ENCODE assay signal across 1 cellular context in the genomic region with DNA sequence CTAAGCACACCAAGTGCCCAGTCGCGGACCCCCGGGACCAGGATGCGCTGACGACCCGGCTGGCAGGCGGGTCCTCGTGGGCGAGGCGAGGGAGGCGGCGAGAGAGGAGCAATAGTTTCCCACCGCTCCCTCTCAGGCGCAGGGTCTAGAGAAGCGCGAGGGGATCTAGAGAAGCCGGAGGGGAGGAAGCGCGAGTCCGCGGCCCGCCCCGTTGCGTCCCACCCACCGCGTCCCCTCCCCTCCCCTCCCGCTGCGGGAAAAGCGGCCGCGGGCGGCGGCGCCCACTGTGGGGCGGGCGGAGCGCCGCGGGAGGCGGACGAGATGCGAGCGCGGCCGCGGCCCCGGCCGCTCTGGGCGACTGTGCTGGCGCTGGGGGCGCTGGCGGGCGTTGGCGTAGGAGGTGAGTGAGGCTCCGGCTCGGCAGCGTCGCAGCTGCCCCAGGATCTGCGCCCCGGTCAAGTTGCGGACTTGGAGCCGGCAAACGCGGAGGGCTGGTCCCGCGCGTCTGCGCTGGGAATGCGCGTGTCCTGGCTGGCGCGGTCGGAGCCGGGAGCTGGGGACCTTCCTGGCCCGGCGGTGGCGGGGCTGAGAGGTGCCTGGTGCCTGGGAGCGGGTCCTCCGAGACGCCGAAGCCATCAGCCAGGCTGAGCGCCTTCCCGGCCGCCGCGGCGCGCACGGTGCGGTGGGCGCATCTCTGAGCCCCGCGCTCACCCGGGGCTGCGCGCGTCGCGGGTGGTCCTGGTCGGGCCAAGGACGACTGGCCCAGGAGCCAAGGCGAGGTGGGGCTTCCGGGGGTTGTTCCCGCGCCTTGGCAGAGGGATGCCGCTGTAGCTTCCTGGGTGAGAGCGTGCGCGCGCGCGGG.
TF ChIP-seq lines count a peak whose summit lies in the region.

A gene (plus strand): TSS at position 287 of the 862 bp plus-strand sequence. CDS start 35 bp downstream, at position 322.

TF ChIP-seq in HEK293, 187 proteins besides CTCF, POLR2A, EP300 and RAD21 (continued from another document and continues in another):
- TF ChIP-seq, protein P1, sequence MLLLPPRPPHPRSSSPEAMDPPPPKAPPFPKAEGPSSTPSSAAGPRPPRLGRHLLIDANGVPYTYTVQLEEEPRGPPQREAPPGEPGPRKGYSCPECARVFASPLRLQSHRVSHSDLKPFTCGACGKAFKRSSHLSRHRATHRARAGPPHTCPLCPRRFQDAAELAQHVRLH (tag by site-specific recombination; IDR thresholded peaks at IDR 0.05): no peak
- no peak for TF ChIP-seq ZNF138 (tag by site-specific recombination; IDR thresholded peaks at IDR 0.05; ENCODE audit: borderline replicate concordance)
- no peak for TF ChIP-seq WT1 (tag by site-specific recombination; IDR thresholded peaks at IDR 0.05)
- peak; percentile 81 for TF ChIP-seq ZNF394 (tag by site-specific recombination; IDR thresholded peaks at IDR 0.05; ENCODE audit: borderline replicate concordance)
- no peak for TF ChIP-seq ZNF169 (tag by site-specific recombination; IDR thresholded peaks at IDR 0.05)
- no peak for TF ChIP-seq ZNF132 (tag by site-specific recombination; IDR thresholded peaks at IDR 0.05; ENCODE audit: borderline replicate concordance)
- no peak for TF ChIP-seq HOXA7 (CRISPR knock-in tag; IDR thresholded peaks at IDR 0.05; ENCODE audit: borderline replicate concordance)
- no peak for TF ChIP-seq ZNF324 (tag by site-specific recombination; IDR thresholded peaks at IDR 0.05)
- TF ChIP-seq, protein P2, sequence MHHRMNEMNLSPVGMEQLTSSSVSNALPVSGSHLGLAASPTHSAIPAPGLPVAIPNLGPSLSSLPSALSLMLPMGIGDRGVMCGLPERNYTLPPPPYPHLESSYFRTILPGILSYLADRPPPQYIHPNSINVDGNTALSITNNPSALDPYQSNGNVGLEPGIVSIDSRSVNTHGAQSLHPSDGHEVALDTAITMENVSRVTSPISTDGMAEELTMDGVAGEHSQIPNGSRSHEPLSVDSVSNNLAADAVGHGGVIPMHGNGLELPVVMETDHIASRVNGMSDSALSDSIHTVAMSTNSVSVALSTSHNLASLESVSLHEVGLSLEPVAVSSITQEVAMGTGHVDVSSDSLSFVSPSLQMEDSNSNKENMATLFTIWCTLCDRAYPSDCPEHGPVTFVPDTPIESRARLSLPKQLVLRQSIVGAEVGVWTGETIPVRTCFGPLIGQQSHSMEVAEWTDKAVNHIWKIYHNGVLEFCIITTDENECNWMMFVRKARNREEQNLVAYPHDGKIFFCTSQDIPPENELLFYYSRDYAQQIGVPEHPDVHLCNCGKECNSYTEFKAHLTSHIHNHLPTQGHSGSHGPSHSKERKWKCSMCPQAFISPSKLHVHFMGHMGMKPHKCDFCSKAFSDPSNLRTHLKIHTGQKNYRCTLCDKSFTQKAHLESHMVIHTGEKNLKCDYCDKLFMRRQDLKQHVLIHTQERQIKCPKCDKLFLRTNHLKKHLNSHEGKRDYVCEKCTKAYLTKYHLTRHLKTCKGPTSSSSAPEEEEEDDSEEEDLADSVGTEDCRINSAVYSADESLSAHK (tag by site-specific recombination; IDR thresholded peaks at IDR 0.05): no peak
- TF ChIP-seq SP7 (tag by site-specific recombination; IDR thresholded peaks at IDR 0.05): peak; percentile 37; the same call in 1 of the 2 replicates
- no peak for TF ChIP-seq PRDM1 (tag by site-specific recombination; IDR thresholded peaks at IDR 0.05)
- no peak for TF ChIP-seq ZNF112 (tag by site-specific recombination; IDR thresholded peaks at IDR 0.05)
- peak; percentile 45; the same call in 1 of the 2 replicates for TF ChIP-seq ZSCAN30 (tag by site-specific recombination; IDR thresholded peaks at IDR 0.05)
- no peak for TF ChIP-seq ZNF23 (tag by site-specific recombination; IDR thresholded peaks at IDR 0.05; ENCODE audit: borderline replicate concordance)
- no peak for TF ChIP-seq ZNF2 (tag by site-specific recombination; IDR thresholded peaks at IDR 0.05)
- TF ChIP-seq SP2 (tag by site-specific recombination; IDR thresholded peaks at IDR 0.05): peak; percentile 63
- TF ChIP-seq SCRT2 (tag by site-specific recombination; IDR thresholded peaks at IDR 0.05): no peak
- TF ChIP-seq ZNF785 (tag by site-specific recombination; IDR thresholded peaks at IDR 0.05): no peak; the same call in 1 of the 2 replicates
- TF ChIP-seq KLF1 (tag by site-specific recombination; IDR thresholded peaks at IDR 0.05): 0 out of 2 replicates have a peak, but pooled peaks have one; percentile 34
- TF ChIP-seq ZNF121 (tag by site-specific recombination; IDR thresholded peaks at IDR 0.05): 0 out of 2 replicates have a peak, but pooled peaks have one; percentile 47
- TF ChIP-seq BCL11A (tag by site-specific recombination; IDR thresholded peaks at IDR 0.05; ENCODE audit: low read depth): no peak
- peak; percentile 95 for TF ChIP-seq ZBTB8A (tag by site-specific recombination; IDR thresholded peaks at IDR 0.05)
- no peak for TF ChIP-seq ZNF292 (tag by site-specific recombination; IDR thresholded peaks at IDR 0.05; ENCODE audit: borderline replicate concordance, low read depth)
- TF ChIP-seq ZNF561 (tag by site-specific recombination; IDR thresholded peaks at IDR 0.05; ENCODE audit: borderline replicate concordance): no peak
- no peak for TF ChIP-seq ZNF354C (tag by site-specific recombination; IDR thresholded peaks at IDR 0.05; ENCODE audit: borderline replicate concordance, low read depth)
- TF ChIP-seq ZEB2 (tag by site-specific recombination; IDR thresholded peaks at IDR 0.05): 0 out of 2 replicates have a peak, but pooled peaks have one; percentile 20
- TF ChIP-seq ZFP37 (tag by site-specific recombination; IDR thresholded peaks at IDR 0.05): no peak
- no peak for TF ChIP-seq ZXDB (tag by site-specific recombination; IDR thresholded peaks at IDR 0.05)
- peak; percentile 42 for TF ChIP-seq EGR2 (tag by site-specific recombination; IDR thresholded peaks at IDR 0.05; ENCODE audit: low read depth)
- TF ChIP-seq GLIS2 (tag by site-specific recombination; IDR thresholded peaks at IDR 0.05): peak; percentile 60
- TF ChIP-seq, protein P3, sequence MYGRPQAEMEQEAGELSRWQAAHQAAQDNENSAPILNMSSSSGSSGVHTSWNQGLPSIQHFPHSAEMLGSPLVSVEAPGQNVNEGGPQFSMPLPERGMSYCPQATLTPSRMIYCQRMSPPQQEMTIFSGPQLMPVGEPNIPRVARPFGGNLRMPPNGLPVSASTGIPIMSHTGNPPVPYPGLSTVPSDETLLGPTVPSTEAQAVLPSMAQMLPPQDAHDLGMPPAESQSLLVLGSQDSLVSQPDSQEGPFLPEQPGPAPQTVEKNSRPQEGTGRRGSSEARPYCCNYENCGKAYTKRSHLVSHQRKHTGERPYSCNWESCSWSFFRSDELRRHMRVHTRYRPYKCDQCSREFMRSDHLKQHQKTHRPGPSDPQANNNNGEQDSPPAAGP (tag by site-specific recombination; IDR thresholded peaks at IDR 0.05): peak; percentile 64
- TF ChIP-seq ZBTB48 (tag by site-specific recombination; IDR thresholded peaks at IDR 0.05): peak; percentile 38; the same call in 1 of the 2 replicates
- TF ChIP-seq, protein P4, sequence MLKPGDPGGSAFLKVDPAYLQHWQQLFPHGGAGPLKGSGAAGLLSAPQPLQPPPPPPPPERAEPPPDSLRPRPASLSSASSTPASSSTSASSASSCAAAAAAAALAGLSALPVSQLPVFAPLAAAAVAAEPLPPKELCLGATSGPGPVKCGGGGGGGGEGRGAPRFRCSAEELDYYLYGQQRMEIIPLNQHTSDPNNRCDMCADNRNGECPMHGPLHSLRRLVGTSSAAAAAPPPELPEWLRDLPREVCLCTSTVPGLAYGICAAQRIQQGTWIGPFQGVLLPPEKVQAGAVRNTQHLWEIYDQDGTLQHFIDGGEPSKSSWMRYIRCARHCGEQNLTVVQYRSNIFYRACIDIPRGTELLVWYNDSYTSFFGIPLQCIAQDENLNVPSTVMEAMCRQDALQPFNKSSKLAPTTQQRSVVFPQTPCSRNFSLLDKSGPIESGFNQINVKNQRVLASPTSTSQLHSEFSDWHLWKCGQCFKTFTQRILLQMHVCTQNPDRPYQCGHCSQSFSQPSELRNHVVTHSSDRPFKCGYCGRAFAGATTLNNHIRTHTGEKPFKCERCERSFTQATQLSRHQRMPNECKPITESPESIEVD (tag by site-specific recombination; IDR thresholded peaks at IDR 0.05): no peak
- peak; percentile 32; the same call in 1 of the 2 replicates for TF ChIP-seq ZBTB7A (tag by site-specific recombination; IDR thresholded peaks at IDR 0.05; ENCODE audit: low read depth)
- no peak for TF ChIP-seq ZNF560 (tag by site-specific recombination; IDR thresholded peaks at IDR 0.05; ENCODE audit: borderline replicate concordance)
- peak; percentile 59 for TF ChIP-seq ZIC2 (tag by site-specific recombination; IDR thresholded peaks at IDR 0.05)
- TF ChIP-seq ZNF660 (tag by site-specific recombination; IDR thresholded peaks at IDR 0.05): peak; percentile 79; the same call in 1 of the 2 replicates
- no peak for TF ChIP-seq ZSCAN16 (tag by site-specific recombination; IDR thresholded peaks at IDR 0.05)
- no peak for TF ChIP-seq ZNF473 (tag by site-specific recombination; IDR thresholded peaks at IDR 0.05)
- TF ChIP-seq, protein P5, sequence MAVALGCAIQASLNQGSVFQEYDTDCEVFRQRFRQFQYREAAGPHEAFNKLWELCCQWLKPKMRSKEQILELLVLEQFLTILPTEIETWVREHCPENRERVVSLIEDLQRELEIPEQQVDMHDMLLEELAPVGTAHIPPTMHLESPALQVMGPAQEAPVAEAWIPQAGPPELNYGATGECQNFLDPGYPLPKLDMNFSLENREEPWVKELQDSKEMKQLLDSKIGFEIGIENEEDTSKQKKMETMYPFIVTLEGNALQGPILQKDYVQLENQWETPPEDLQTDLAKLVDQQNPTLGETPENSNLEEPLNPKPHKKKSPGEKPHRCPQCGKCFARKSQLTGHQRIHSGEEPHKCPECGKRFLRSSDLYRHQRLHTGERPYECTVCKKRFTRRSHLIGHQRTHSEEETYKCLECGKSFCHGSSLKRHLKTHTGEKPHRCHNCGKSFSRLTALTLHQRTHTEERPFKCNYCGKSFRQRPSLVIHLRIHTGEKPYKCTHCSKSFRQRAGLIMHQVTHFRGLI (tag by site-specific recombination; IDR thresholded peaks at IDR 0.05): no peak
- TF ChIP-seq ZNF341 (tag by site-specific recombination; IDR thresholded peaks at IDR 0.05; ENCODE audit: low read depth): peak; percentile 49; the same call in 1 of the 2 replicates
- no peak for TF ChIP-seq ZFP69B (tag by site-specific recombination; IDR thresholded peaks at IDR 0.05)
- TF ChIP-seq ZNF747 (tag by site-specific recombination; IDR thresholded peaks at IDR 0.05): no peak
- TF ChIP-seq, protein P6, sequence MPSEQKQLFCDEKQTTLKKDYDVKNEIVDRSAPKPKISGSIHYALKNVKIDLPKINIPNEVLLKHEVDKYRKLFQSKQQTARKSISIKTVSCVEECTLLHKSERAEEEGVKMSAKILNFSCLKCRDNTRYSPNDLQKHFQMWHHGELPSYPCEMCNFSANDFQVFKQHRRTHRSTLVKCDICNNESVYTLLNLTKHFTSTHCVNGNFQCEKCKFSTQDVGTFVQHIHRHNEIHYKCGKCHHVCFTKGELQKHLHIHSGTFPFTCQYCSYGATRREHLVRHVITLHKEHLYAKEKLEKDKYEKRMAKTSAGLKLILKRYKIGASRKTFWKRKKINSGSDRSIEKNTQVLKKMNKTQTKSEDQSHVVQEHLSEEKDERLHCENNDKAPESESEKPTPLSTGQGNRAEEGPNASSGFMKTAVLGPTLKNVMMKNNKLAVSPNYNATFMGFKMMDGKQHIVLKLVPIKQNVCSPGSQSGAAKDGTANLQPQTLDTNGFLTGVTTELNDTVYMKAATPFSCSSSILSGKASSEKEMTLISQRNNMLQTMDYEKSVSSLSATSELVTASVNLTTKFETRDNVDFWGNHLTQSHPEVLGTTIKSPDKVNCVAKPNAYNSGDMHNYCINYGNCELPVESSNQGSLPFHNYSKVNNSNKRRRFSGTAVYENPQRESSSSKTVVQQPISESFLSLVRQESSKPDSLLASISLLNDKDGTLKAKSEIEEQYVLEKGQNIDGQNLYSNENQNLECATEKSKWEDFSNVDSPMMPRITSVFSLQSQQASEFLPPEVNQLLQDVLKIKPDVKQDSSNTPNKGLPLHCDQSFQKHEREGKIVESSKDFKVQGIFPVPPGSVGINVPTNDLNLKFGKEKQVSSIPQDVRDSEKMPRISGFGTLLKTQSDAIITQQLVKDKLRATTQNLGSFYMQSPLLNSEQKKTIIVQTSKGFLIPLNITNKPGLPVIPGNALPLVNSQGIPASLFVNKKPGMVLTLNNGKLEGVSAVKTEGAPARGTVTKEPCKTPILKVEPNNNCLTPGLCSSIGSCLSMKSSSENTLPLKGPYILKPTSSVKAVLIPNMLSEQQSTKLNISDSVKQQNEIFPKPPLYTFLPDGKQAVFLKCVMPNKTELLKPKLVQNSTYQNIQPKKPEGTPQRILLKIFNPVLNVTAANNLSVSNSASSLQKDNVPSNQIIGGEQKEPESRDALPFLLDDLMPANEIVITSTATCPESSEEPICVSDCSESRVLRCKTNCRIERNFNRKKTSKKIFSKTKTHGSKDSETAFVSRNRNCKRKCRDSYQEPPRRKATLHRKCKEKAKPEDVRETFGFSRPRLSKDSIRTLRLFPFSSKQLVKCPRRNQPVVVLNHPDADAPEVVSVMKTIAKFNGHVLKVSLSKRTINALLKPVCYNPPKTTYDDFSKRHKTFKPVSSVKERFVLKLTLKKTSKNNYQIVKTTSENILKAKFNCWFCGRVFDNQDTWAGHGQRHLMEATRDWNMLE (tag by site-specific recombination; conservative IDR thresholded peaks at IDR 0.05; ENCODE audit: low read depth): no peak
- TF ChIP-seq TRIM28 (IDR thresholded peaks at IDR 0.05; ENCODE audit: borderline replicate concordance, low read length): no peak
- TF ChIP-seq ZNF501 (tag by site-specific recombination; IDR thresholded peaks at IDR 0.05): no peak
- TF ChIP-seq OSR2 (tag by site-specific recombination; IDR thresholded peaks at IDR 0.05): peak; percentile 19; the same call in 1 of the 2 replicates
- TF ChIP-seq, protein P7, sequence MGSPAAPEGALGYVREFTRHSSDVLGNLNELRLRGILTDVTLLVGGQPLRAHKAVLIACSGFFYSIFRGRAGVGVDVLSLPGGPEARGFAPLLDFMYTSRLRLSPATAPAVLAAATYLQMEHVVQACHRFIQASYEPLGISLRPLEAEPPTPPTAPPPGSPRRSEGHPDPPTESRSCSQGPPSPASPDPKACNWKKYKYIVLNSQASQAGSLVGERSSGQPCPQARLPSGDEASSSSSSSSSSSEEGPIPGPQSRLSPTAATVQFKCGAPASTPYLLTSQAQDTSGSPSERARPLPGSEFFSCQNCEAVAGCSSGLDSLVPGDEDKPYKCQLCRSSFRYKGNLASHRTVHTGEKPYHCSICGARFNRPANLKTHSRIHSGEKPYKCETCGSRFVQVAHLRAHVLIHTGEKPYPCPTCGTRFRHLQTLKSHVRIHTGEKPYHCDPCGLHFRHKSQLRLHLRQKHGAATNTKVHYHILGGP (tag by site-specific recombination; IDR thresholded peaks at IDR 0.05): no peak
- TF ChIP-seq ZFHX2 (tag by site-specific recombination; conservative IDR thresholded peaks at IDR 0.05): peak; percentile 78
- TF ChIP-seq RBAK (tag by site-specific recombination; IDR thresholded peaks at IDR 0.05): no peak
- no peak for TF ChIP-seq TCF7L2 (IDR thresholded peaks at IDR 0.05; ENCODE audit: borderline replicate concordance, low read depth, low read length)
